10 cellular contexts compared by ENCODE assay signal in genomic region chr19:45440873-45441654, GRCh38. TPM values are rescaled to one million over a fixed set of nuclear protein-coding genes. Genes with fewer than 3 reads are reported as not detected.
DNase-seq lines count a peak whose midpoint lies in the region; ATAC-seq and TF ChIP-seq lines count a peak whose summit lies in the region.
"Had no signal": no experiment of that assay in that cellular context is flagged by ENCODE, and none has a peak within 500 bp of the region (broad histone marks: within the 10 kb centered on the region; RNA-seq: fewer than 3 reads in every experiment).

No MANE protein-coding gene starts in this region.

- intact Hi-C loops in ascending aorta (cut with DNase I), result no loop called here

- H3K4me3 Mint-ChIP-seq in mesothelial cell of epicardium, result peak overlapping the region; percentile 65

- H3K9me3 Mint-ChIP-seq in mesothelial cell of epicardium, result no peaks in the 10 kb centered on the region

- H3K27ac ChIP-seq in ascending aorta, result peak overlapping the region; percentile 97 to 99

- CTCF ChIA-PET in HEK293T (lab: Yijun Ruan, JAX), result interaction anchor here (0.7 to 3.0 kb wide), 6 partner anchors 8 to 44 kb away, joined by 3 to 93 read pairs (median 4); no protein-coding TSS in a partner anchor

- H3K4me1 Mint-ChIP-seq in mesothelial cell of epicardium, result peaks cover 26% of the 10 kb centered on the region

- no peaks in the 10 kb centered on the region for H3K36me3 ChIP-seq in ascending aorta
- H3K36me3 ChIP-seq: brain microvascular endothelial cell had no signal

- H3K4me1 ChIP-seq in ascending aorta, result peaks cover 5 to 24% of the 10 kb centered on the region in 2 donors

- no peak for ATAC-seq in GM19035 (IDR thresholded peaks at IDR 0.05; ENCODE audit: unreplicated experiment)

- H3K4me3 ChIP-seq in ascending aorta, result no peak overlapping the region

- no peaks in the 10 kb centered on the region for H3K36me3 Mint-ChIP-seq in mesothelial cell of epicardium

- H3K9me3 ChIP-seq in ascending aorta, result no peaks in the 10 kb centered on the region

- H3K27me3 Mint-ChIP-seq in mesothelial cell of epicardium (ENCODE audit: low read depth), result no peaks in the 10 kb centered on the region

- no peaks in the 10 kb centered on the region for H3K27me3 ChIP-seq in ascending aorta
- H3K27me3 ChIP-seq: brain microvascular endothelial cell had no signal

- H3K27ac Mint-ChIP-seq in mesothelial cell of epicardium, result peak overlapping the region; percentile 81

- TF ChIP-seq CTCF in ascending aorta (IDR thresholded peaks at IDR 0.05) (no peak), mesothelial cell of epicardium (IDR thresholded peaks at IDR 0.05; ENCODE audit: unreplicated experiment) (no peak)

- POLR2A ChIA-PET in HEK293T (lab: Yijun Ruan, JAX), result interaction anchor here (0.9 to 2.4 kb wide), 6 partner anchors 15 to 44 kb away, joined by 3 to 9 read pairs (median 6); partner anchors contain the start of gene FOSB

- peak; percentile 37 for DNase-seq in AG20443 (ENCODE audit: low spot score)
- DNase-seq in HEK293T (ENCODE audit: extremely low spot score), result no peak
- no peak for DNase-seq in ascending aorta (ENCODE audit: low spot score in 2 of 2)
- DNase-seq in mesothelial cell of epicardium (ENCODE audit: low spot score in 2 of 2, unreplicated experiment in 2 of 2), result no peak
- no peak for DNase-seq in middle frontal gyrus (ENCODE audit: extremely low spot score, low spot score)
- DNase-seq in dedifferentiated amniotic fluid mesenchymal stem cell (ENCODE audit: extremely low spot score), result no peak
- DNase-seq in anterior cingulate cortex (lab: John Stamatoyannopoulos, UW), result no peak
- DNase-seq: brain microvascular endothelial cell, NCI-H1694 had no signal

TF ChIP-seq in HEK293T, 16 proteins besides CTCF, POLR2A, EP300 and RAD21:
- TF ChIP-seq PKNOX1 (IDR thresholded peaks at IDR 0.05), result peak; percentile 71; the same call in 1 of the 2 replicates
- TF ChIP-seq L3MBTL2 (conservative IDR thresholded peaks at IDR 0.05), result no peak; the same call in 1 of the 2 replicates
TF ChIP-seq in HEK293T: peak in this region for 1.

RNA-seq across cellular contexts. Expression of gene ERCC1, which starts 17.3 kb away (rescaled TPM):
- total RNA-seq in ascending aorta, result 142 TPM
- total RNA-seq in mesothelial cell of epicardium, result 92.8 to 100 TPM (median 96.4 TPM) in 3 replicates

RNA-seq across cellular contexts. Expression of gene FOSB, which starts 26.7 kb away (rescaled TPM):
- total RNA-seq in ascending aorta (511 TPM), mesothelial cell of epicardium (272 to 287 TPM (median 278 TPM) in 3 replicates)

RNA-seq across cellular contexts. Expression of gene POLR1G, which starts 34.6 kb away (rescaled TPM):
- total RNA-seq in ascending aorta (3.7 TPM), mesothelial cell of epicardium (6.7 to 7.5 TPM (median 6.7 TPM) in 3 replicates)

RNA-seq across cellular contexts. Expression of gene PPP1R13L, which starts 36.2 kb away (rescaled TPM):
- total RNA-seq in ascending aorta (27.8 TPM), mesothelial cell of epicardium (58.0 to 64.0 TPM (median 58.7 TPM) in 3 replicates)

RNA-seq across cellular contexts. Expression of gene RTN2, which starts 55.8 kb away (rescaled TPM):
- 37.1 TPM for total RNA-seq in ascending aorta
- total RNA-seq in mesothelial cell of epicardium, result 15.2 to 18.1 TPM (median 16.7 TPM) in 3 replicates
